35 cellular contexts compared by ENCODE assay signal in genomic region chr9:18926513-18926912, GRCh38.
"Had no signal": no experiment of that assay in that cellular context is flagged by ENCODE, and none has a peak within 500 bp of the region (broad histone marks: within the 10 kb centered on the region; RNA-seq: fewer than 3 reads in every experiment).

No MANE protein-coding gene starts in this region.

- H3K27me3 ChIP-seq: adrenal gland, ascending aorta, body of pancreas, brain microvascular endothelial cell, breast epithelium, cardiac muscle cell had no signal

- DNase-seq: activated effector memory CD4-positive, alpha-beta T cell treated with anti-CD3 and anti-CD28 coated beads, Interleukin-2, amount 50 U/mL, for 16 hours; activated effector memory CD4-positive, alpha-beta T cell treated with Interleukin-2 at 50 U/mL for 16 hours; activated gamma-delta T cell; activated gamma-delta T cell treated with Interleukin-2 at 50 U/mL for 16 hours; activated naive CD4-positive, alpha-beta T cell; activated naive CD4-positive, alpha-beta T cell treated with anti-CD3 and anti-CD28 coated beads for 36 hours; activated naive CD4-positive, alpha-beta T cell treated with anti-CD3 and anti-CD28 coated beads, Interleukin-2, amount 10 ng/mL, durations not matched to agents 7 days and 5 days; activated naive CD4-positive, alpha-beta T cell treated with anti-CD3 and anti-CD28 coated beads, Interleukin-2, amount 50 U/mL, for 16 hours; activated naive CD4-positive, alpha-beta T cell treated with Interleukin-2 at 50 U/mL for 16 hours; activated naive CD8-positive, alpha-beta T cell treated with anti-CD3 and anti-CD28 coated beads for 36 hours; activated naive CD8-positive, alpha-beta T cell treated with anti-CD3 and anti-CD28 coated beads, Interleukin-2, amount 10 ng/mL, durations not matched to agents 7 days and 5 days; activated naive CD8-positive, alpha-beta T cell treated with anti-CD3 and anti-CD28 coated beads, Interleukin-2, amount 50 U/mL, for 24 hours; activated T-cell treated with anti-CD3 and anti-CD28 coated beads for 4 hours; activated T-cell treated with anti-CD3 and anti-CD28 coated beads, Interleukin-2, amount 50 U/mL, for 1 hour; activated T-cell treated with anti-CD3 and anti-CD28 coated beads, Interleukin-2, amount 50 U/mL, for 24 hours; activated T-cell treated with anti-CD3 and anti-CD28 coated beads, Interleukin-2, amount 50 U/mL, for 4 hours; activated T-cell treated with anti-CD3 and anti-CD28 coated beads, Interleukin-2, amount 50 U/mL, for 48 hours; activated T-cell treated with anti-CD3 and anti-CD28 coated beads, Interleukin-2, amount 50 U/mL, for 72 hours; adrenal gland; amniotic stem cell; amygdala; anterior cingulate cortex; aorta; body of pancreas; brain microvascular endothelial cell; caudate nucleus; central memory CD4-positive, alpha-beta T cell; cerebellar nuclear complex had no signal

- H3K27ac ChIP-seq: adrenal gland, ascending aorta, body of pancreas, brain microvascular endothelial cell, breast epithelium, cardiac muscle cell had no signal

- H3K9me3 ChIP-seq: adrenal gland, ascending aorta, body of pancreas, breast epithelium had no signal

- ATAC-seq: activated naive CD4-positive, alpha-beta T cell treated with anti-CD3 and anti-CD28 coated beads, Interleukin-2, amount 50 U/mL, for 72 hours; activated naive CD8-positive, alpha-beta T cell treated with anti-CD3 and anti-CD28 coated beads, Interleukin-2, amount 50 U/mL, for 24 hours; activated T-cell treated with anti-CD3 and anti-CD28 coated beads, Interleukin-2, amount 50 U/mL, for 4 hours; activated T-cell treated with anti-CD3 and anti-CD28 coated beads, Interleukin-2, amount 50 U/mL, for 72 hours; activated T-helper 17 cell treated with anti-CD3 and anti-CD28 coated beads, Interleukin-2, amount 50 U/mL, for 72 hours; body of pancreas had no signal

- H3K4me3 ChIP-seq: adrenal gland, ascending aorta, body of pancreas, breast epithelium, cardiac muscle cell had no signal

- FAIRE-seq: astrocyte, bronchial epithelial cell had no signal

- H3K36me3 ChIP-seq: adrenal gland, ascending aorta, brain microvascular endothelial cell, breast epithelium, cardiac muscle cell had no signal

- H3K4me1 ChIP-seq: adrenal gland, body of pancreas, breast epithelium had no signal
